Comparison of ENCODE assay signal across 27 cellular contexts in genomic region chr1:109192433-109192832, GRCh38.
"Had no signal": no experiment of that assay in that cellular context is flagged by ENCODE, and none has a peak within 500 bp of the region (broad histone marks: within the 10 kb centered on the region; RNA-seq: fewer than 3 reads in every experiment).

No MANE protein-coding gene starts in this region.

- H3K27ac ChIP-seq: KMS-11, SJSA1 had no signal

- DNase-seq: activated CD4-positive, alpha-beta T cell treated with anti-CD3 and anti-CD28 coated beads for 1 hour; activated CD4-positive, alpha-beta T cell treated with anti-CD3 and anti-CD28 coated beads, Interleukin-2, amount 10 ng/mL, durations not matched to agents 24 days and 14 days; activated CD4-positive, alpha-beta T cell treated with anti-CD3 and anti-CD28 coated beads, Interleukin-2, amount 50 U/mL, for 48 hours; activated CD8-positive, alpha-beta memory T cell treated with anti-CD3 and anti-CD28 coated beads, Interleukin-2, amount 10 ng/mL, durations not matched to agents 7 days and 5 days; activated effector memory CD4-positive, alpha-beta T cell treated with Interleukin-2 at 50 U/mL for 16 hours; activated naive CD4-positive, alpha-beta T cell; activated T-cell treated with anti-CD3 and anti-CD28 coated beads, Interleukin-2, amount 50 U/mL, for 24 hours; amygdala; NCI-H1092 treated with DMSO at 0.1 percent for 48 hours; NCI-H1417 treated with DMSO at 0.1 percent for 48 hours; NCI-H1694 treated with DMSO at 0.1 percent for 48 hours; NCI-H2029 treated with DMSO at 0.1 percent for 48 hours; NCI-H510A treated with DMSO at 0.1 percent for 48 hours; NCI-H69; NK-92 treated with Interleukin-12 subunit alpha and Interleukin-12 subunit beta, amount 100 ng/mL, for 24 hours; SHP77; SW 1271 had no signal

- H3K9me3 Mint-ChIP-seq: activated CD4-positive, alpha-beta T cell treated with anti-CD3 and anti-CD28 coated beads, Interleukin-2, amount 10 ng/mL, durations not matched to agents 24 days and 14 days; activated naive CD4-positive, alpha-beta T cell treated with anti-CD3 and anti-CD28 coated beads, Interleukin-2, amount 50 U/mL, for 24 hours; activated T-cell treated with anti-CD3 and anti-CD28 coated beads, Interleukin-2, amount 50 U/mL, for 24 hours; activated T-helper 1 cell treated with anti-CD3 and anti-CD28 coated beads, Interleukin-12 subunit alpha, Interleukin-12 subunit beta, Interleukin-2, Interleukin-4 antibody, amounts not matched to agents 30 ng/mL and 10 ng/mL and 1 ng/mL, durations not matched to agents 14 hours and 24 hours and 36 hours; brain; T-helper 1 cell treated with Interleukin-12 subunit alpha and Interleukin-12 subunit beta and Interleukin-4 antibody, amounts not matched to agents 30 μg/mL and 1 μg/mL, for 36 hours; WTC11 had no signal

- H3K9ac ChIP-seq: KMS-11 had no signal

- H3K27ac Mint-ChIP-seq: activated CD4-positive, alpha-beta T cell treated with anti-CD3 and anti-CD28 coated beads, Interleukin-2, amount 10 ng/mL, durations not matched to agents 24 days and 14 days; activated CD8-positive, alpha-beta memory T cell treated with anti-CD3 and anti-CD28 coated beads, Interleukin-2, amount 10 ng/mL, durations not matched to agents 7 days and 5 days; activated naive CD4-positive, alpha-beta T cell treated with anti-CD3 and anti-CD28 coated beads, Interleukin-2, amount 50 U/mL, for 24 hours; activated T-cell treated with anti-CD3 and anti-CD28 coated beads, Interleukin-2, amount 50 U/mL, for 24 hours; activated T-helper 1 cell treated with anti-CD3 and anti-CD28 coated beads, Interleukin-12 subunit alpha, Interleukin-12 subunit beta, Interleukin-2, Interleukin-4 antibody, amounts not matched to agents 30 ng/mL and 10 ng/mL and 1 ng/mL, durations not matched to agents 14 hours and 24 hours and 36 hours; brain; T-helper 1 cell treated with Interleukin-12 subunit alpha and Interleukin-12 subunit beta and Interleukin-4 antibody, amounts not matched to agents 30 μg/mL and 1 μg/mL, for 36 hours; WTC11 had no signal

- H3K9me3 ChIP-seq: SJSA1 had no signal

- H3K4me2 ChIP-seq: KMS-11 had no signal

- H3K4me3 Mint-ChIP-seq: activated CD4-positive, alpha-beta T cell treated with anti-CD3 and anti-CD28 coated beads, Interleukin-2, amount 10 ng/mL, durations not matched to agents 24 days and 14 days; activated CD8-positive, alpha-beta memory T cell treated with anti-CD3 and anti-CD28 coated beads, Interleukin-2, amount 10 ng/mL, durations not matched to agents 7 days and 5 days; activated naive CD4-positive, alpha-beta T cell treated with anti-CD3 and anti-CD28 coated beads, Interleukin-2, amount 50 U/mL, for 24 hours; activated T-cell treated with anti-CD3 and anti-CD28 coated beads, Interleukin-2, amount 50 U/mL, for 24 hours; activated T-helper 1 cell treated with anti-CD3 and anti-CD28 coated beads, Interleukin-12 subunit alpha, Interleukin-12 subunit beta, Interleukin-2, Interleukin-4 antibody, amounts not matched to agents 30 ng/mL and 10 ng/mL and 1 ng/mL, durations not matched to agents 14 hours and 24 hours and 36 hours; brain; T-helper 1 cell treated with Interleukin-12 subunit alpha and Interleukin-12 subunit beta and Interleukin-4 antibody, amounts not matched to agents 30 μg/mL and 1 μg/mL, for 36 hours; WTC11 had no signal

- ATAC-seq: activated CD8-positive, alpha-beta memory T cell treated with anti-CD3 and anti-CD28 coated beads, Interleukin-2, amount 10 ng/mL, durations not matched to agents 7 days and 5 days; SK-N-SH treated with all-trans-retinoic acid at 6 μM for 48 hours; WTC11 had no signal

- H3K36me3 ChIP-seq: SJSA1 had no signal

- H3K27me3 ChIP-seq: SJSA1 had no signal

- H3K36me3 Mint-ChIP-seq: activated CD8-positive, alpha-beta memory T cell treated with anti-CD3 and anti-CD28 coated beads, Interleukin-2, amount 10 ng/mL, durations not matched to agents 7 days and 5 days; activated naive CD4-positive, alpha-beta T cell treated with anti-CD3 and anti-CD28 coated beads, Interleukin-2, amount 50 U/mL, for 24 hours; WTC11 had no signal

- H3K4me3 ChIP-seq: SJSA1 had no signal

- FAIRE-seq: astrocyte, RCC 7860 had no signal

- H3K27me3 Mint-ChIP-seq: activated CD4-positive, alpha-beta T cell treated with anti-CD3 and anti-CD28 coated beads, Interleukin-2, amount 10 ng/mL, durations not matched to agents 24 days and 14 days; activated CD8-positive, alpha-beta memory T cell treated with anti-CD3 and anti-CD28 coated beads, Interleukin-2, amount 10 ng/mL, durations not matched to agents 7 days and 5 days; activated naive CD4-positive, alpha-beta T cell treated with anti-CD3 and anti-CD28 coated beads, Interleukin-2, amount 50 U/mL, for 24 hours; activated T-cell treated with anti-CD3 and anti-CD28 coated beads, Interleukin-2, amount 50 U/mL, for 24 hours; brain had no signal
